8 cellular contexts compared by ENCODE assay signal in genomic region chrX:48897621-48898306, GRCh38. TPM values are rescaled to one million over a fixed set of nuclear protein-coding genes. Genes with fewer than 3 reads are reported as not detected.
DNase-seq lines count a peak whose midpoint lies in the region; ATAC-seq and TF ChIP-seq lines count a peak whose summit lies in the region.

Gene PQBP1 (plus strand): TSS chrX:48897930. CDS start chrX:48898510, 580 bp downstream.
Gene TIMM17B (minus strand): TSS chrX:48897768. CDS start chrX:48897749, 19 bp downstream.

- peak within 1 kb of the TSS; percentile 93 for H3K27ac ChIP-seq in ACC112 (ENCODE audit: low read depth, low read length)
- H3K27ac ChIP-seq in VCaP: peak within 1 kb of the TSS; percentile 74
- peak within 1 kb of the TSS; percentile 78 for H3K27ac ChIP-seq in mammary epithelial cell (ENCODE audit: insufficient read depth, low read depth, low read length)
- H3K27ac ChIP-seq in iPS-20b (ENCODE audit: low read length): peak within 1 kb of the TSS; percentile 27
- peak within 1 kb of the TSS; percentile 72 to 95 (median 89) for H3K27ac ChIP-seq in skin epidermis

- H3K4me3 ChIP-seq in ACC112 (ENCODE audit: low read depth, low read length) (peak within 1 kb of the TSS; percentile 89), mammary epithelial cell (replicated peaks in 1 of 3; ENCODE audit: insufficient read depth in 1 of 3, low read depth in 2 of 3, low read length in 3 of 3) (peak within 1 kb of the TSS; percentile 26 to 77 (median 59)), iPS-20b (ENCODE audit: low read length) (peak within 1 kb of the TSS; percentile 91), skin epidermis (peak within 1 kb of the TSS; percentile 58 to 71 (median 61))

- H3K36me3 ChIP-seq in ACC112 (ENCODE audit: insufficient read depth, low read length) (no peaks in the 10 kb centered on the region), mammary epithelial cell (ENCODE audit: insufficient read depth, low read length) (peaks cover 2% of the 10 kb centered on the region), iPS-20b (ENCODE audit: insufficient read depth, low read depth, low read length) (peaks cover 53% of the 10 kb centered on the region)

- peak within 1 kb of the TSS; percentile 74 for H3K9ac ChIP-seq in mammary epithelial cell (ENCODE audit: insufficient read depth, low read length)
- peak within 1 kb of the TSS; percentile 92 for H3K9ac ChIP-seq in iPS-20b (ENCODE audit: low read depth, low read length)

- H3K27me3 ChIP-seq in ACC112 (ENCODE audit: insufficient read depth, low read length) (no peaks in the 10 kb centered on the region), mammary epithelial cell (ENCODE audit: insufficient read depth, low read length) (no peaks in the 10 kb centered on the region), iPS-20b (ENCODE audit: insufficient read depth, low read length) (no peaks in the 10 kb centered on the region)

- in situ Hi-C loops in mammary epithelial cell (cut with MboI; ENCODE audit: low sequenced_read_pairs in 2 of 2): no loop called here

- no TSS peak for BruUV-seq in mammary epithelial cell (replicated peaks; lab: Mats Ljungman, UMichigan)

- peaks cover 33% of the 10 kb centered on the region for H3K79me2 ChIP-seq in ACC112 (ENCODE audit: control insufficient read depth, insufficient read depth, low read length, unreplicated experiment)
- H3K79me2 ChIP-seq in mammary epithelial cell (ENCODE audit: insufficient read depth, low read length): peaks cover 45% of the 10 kb centered on the region

- TF ChIP-seq CTCF in VCaP (conservative IDR thresholded peaks at IDR 0.05): no peak
- no peak for TF ChIP-seq CTCF in mammary epithelial cell (conservative IDR thresholded peaks at IDR 0.05 in 1 of 2, IDR thresholded peaks at IDR 0.05 in 1 of 2; ENCODE audit: extremely low read depth in 1 of 2, insufficient read depth in 1 of 2, low read depth in 1 of 2, low read length in 2 of 2)

- H3K4me2 ChIP-seq in mammary epithelial cell (ENCODE audit: insufficient read depth, low read depth, low read length): peak within 1 kb of the TSS; percentile 73

- intact Hi-C loops in mammary epithelial cell (cut with micrococcal nuclease): loop anchor here (1.0 to 5.0 kb wide), 5 partner anchors 13 to 135 kb away; partner anchors contain the start of genes GLOD5, HDAC6 and SLC35A2

- peak within 1 kb of the TSS; percentile 36 for H2AFZ ChIP-seq in ACC112 (ENCODE audit: low read length, unreplicated experiment)
- H2AFZ ChIP-seq in mammary epithelial cell (ENCODE audit: low read depth, low read length): peak within 1 kb of the TSS; percentile 57

- H3K9me3 ChIP-seq in mammary epithelial cell (replicated peaks; ENCODE audit: insufficient read depth, low read length) (no peaks in the 10 kb centered on the region), iPS-20b (ENCODE audit: insufficient read depth, low read depth, low read length) (no peaks in the 10 kb centered on the region)

- ATAC-seq in GM18870 (IDR thresholded peaks at IDR 0.05; ENCODE audit: unreplicated experiment): peak; percentile 85
- peak; percentile 86 for ATAC-seq in HG03135 (IDR thresholded peaks at IDR 0.05; ENCODE audit: unreplicated experiment)

- CTCF ChIA-PET in mammary epithelial cell (lab: Charles Lee; ENCODE audit: low non-redundant PET): no interaction called here

- H4K20me1 ChIP-seq in mammary epithelial cell (ENCODE audit: insufficient read depth, low read length): no peaks in the 10 kb centered on the region

- DNase-seq in NCI-H2196 treated with DMSO at 0.1 percent for 48 hours (lab: John Stamatoyannopoulos, UW; ENCODE audit: unreplicated experiment): peak; percentile 75
- DNase-seq in mammary epithelial cell: peak; percentile 94

- 40% methylated on average over 32 of the region's 49 CpGs for WGBS in mammary epithelial cell (ENCODE audit: low coverage, missing lambda C conversion rate)

- dilution Hi-C loops in mammary epithelial cell (cut with HindIII; ENCODE audit: low sequenced_read_pairs): no loop called here

- H3K4me1 ChIP-seq in ACC112 (ENCODE audit: control insufficient read depth, insufficient read depth, low read length, unreplicated experiment) (peaks cover 3% of the 10 kb centered on the region), mammary epithelial cell (ENCODE audit: insufficient read depth, low read length) (no peaks in the 10 kb centered on the region), iPS-20b (ENCODE audit: insufficient read depth, low read length) (peaks cover 3% of the 10 kb centered on the region; the same call in 1 of the 2 replicates)

RNA-seq across cellular contexts. Expression of gene PQBP1, which starts in this region (rescaled TPM):
- 10 to 100 TPM; 31.2 to 69.5 TPM for total RNA-seq in mammary epithelial cell
- 78.3 TPM for polyA plus RNA-seq in mammary epithelial cell
- polyA minus RNA-seq in mammary epithelial cell: 79.9 TPM

RNA-seq across cellular contexts. Expression of gene TIMM17B, which starts in this region (rescaled TPM):
- total RNA-seq in mammary epithelial cell: 10 to 100 TPM; 28.0 to 53.2 TPM
- 55.5 TPM for polyA plus RNA-seq in mammary epithelial cell
- polyA minus RNA-seq in mammary epithelial cell: 39.2 TPM

Comparison
In these comparisons a context has a peak if more than half of its experiments do, and no peak if none do; other contexts are left out.
1. Peak in every context shown above with its lines: DNase-seq, ATAC-seq, H3K4me3 ChIP-seq and H3K27ac ChIP-seq.
2. H3K27ac ChIP-seq: peak in every context shown above with its lines; median percentile 93 in ACC112; 89 in skin epidermis; 78 in mammary epithelial cell; 74 in VCaP; 27 in iPS-20b.